9 cellular contexts compared by ENCODE assay signal in the genomic region with DNA sequence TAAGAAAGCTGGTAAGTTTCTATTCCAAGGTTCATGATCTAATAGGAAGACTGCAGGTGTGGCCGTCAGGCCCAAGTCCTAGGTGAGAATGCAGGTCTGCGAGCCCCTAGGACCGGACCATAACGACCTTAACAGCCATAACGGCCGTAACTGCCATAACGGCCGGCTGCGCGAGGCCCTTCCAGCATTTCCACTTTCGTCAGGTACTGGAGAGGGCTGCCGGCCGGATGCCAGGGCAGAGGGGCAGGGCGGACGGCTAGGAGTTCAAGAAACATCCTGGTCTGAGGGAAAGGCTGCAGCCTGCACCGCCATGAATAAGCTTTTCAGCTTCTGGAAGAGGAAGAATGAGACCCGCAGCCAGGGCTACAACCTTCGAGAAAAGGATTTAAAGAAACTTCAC. TPM values are rescaled to one million over a fixed set of nuclear protein-coding genes. Genes with fewer than 3 reads are reported as not detected.
"Had no signal": no experiment of that assay in that cellular context is flagged by ENCODE, and none has a peak within 500 bp of the region (broad histone marks: within the 10 kb centered on the region; RNA-seq: fewer than 3 reads in every experiment).

A gene with protein sequence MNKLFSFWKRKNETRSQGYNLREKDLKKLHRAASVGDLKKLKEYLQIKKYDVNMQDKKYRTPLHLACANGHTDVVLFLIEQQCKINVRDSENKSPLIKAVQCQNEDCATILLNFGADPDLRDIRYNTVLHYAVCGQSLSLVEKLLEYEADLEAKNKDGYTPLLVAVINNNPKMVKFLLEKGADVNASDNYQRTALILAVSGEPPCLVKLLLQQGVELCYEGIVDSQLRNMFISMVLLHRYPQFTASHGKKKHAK (plus strand): TSS at position 184 of the 400 bp plus-strand sequence. CDS start 127 bp downstream, at position 311.

- H3K27ac Mint-ChIP-seq: GM23338, H9, IgD-negative memory B cell had no signal

- DNase-seq: H9, HCEC 1CT, KG1 had no signal

- FAIRE-seq: H1, H54, HepG2 had no signal

- ATAC-seq: GM23338, HepG2 had no signal

- H3K4me3 ChIP-seq: GM23338 had no signal

- H3K4me1 Mint-ChIP-seq: GM23338, H9, IgD-negative memory B cell had no signal

- H3K27ac ChIP-seq: HL-60 had no signal

- H2AFZ ChIP-seq: GM23338 had no signal

- H3K27me3 Mint-ChIP-seq: IgD-negative memory B cell had no signal

- H3K4me2 ChIP-seq: GM23338 had no signal

- H3K4me3 Mint-ChIP-seq: GM23338, H9, IgD-negative memory B cell had no signal

- H3K9me3 Mint-ChIP-seq: GM23338, H9, IgD-negative memory B cell had no signal

- H3K36me3 Mint-ChIP-seq: IgD-negative memory B cell had no signal

RNA-seq across cellular contexts. Expression of the gene that starts here (rescaled TPM):
- total RNA-seq: H1, H9, HepG2 had no signal
- polyA plus RNA-seq: H1, HepG2, IgD-negative memory B cell had no signal
